In the genomic region with DNA sequence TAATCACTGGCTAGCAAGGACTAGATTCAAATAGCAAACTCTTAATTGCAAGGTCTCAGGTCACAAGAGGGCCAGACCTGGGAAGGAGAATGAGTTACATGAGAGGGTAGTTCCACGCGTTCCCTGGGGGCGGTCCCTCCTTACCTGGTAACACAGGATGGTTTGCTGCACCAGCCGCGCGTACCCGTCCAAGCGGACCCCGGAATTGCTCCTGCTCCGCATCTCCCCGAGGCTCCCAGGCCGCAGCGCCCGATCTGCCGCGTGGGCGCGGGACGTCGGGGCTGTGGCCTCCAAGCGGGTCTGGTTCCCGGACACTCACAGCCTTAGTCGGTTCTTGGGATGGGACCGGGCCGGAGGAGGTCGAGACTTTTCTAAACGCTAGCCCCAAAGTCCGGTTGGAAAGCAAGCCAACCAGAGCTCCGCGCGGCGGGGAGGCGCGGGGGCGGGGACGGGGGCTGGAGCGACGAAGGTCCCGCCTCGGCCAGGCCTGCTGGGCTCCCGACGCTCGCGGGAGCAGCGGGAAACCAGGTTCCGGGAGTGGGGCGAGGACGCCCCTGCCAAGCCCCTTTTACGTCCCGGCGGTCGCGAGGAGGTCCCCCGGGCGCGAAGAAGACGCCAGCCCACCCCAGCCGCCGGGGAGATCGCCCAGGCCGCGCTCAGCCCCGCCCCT, we compare ENCODE assay signal across 8 cellular contexts. TPM values are rescaled to one million over a fixed set of nuclear protein-coding genes. Genes with fewer than 3 reads are reported as not detected.
A peak's percentile ranks its signal among the peaks of the same experiment; 100 is the strongest.
DNase-seq lines count a peak whose midpoint lies in the region; ATAC-seq, FAIRE-seq and TF ChIP-seq lines count a peak whose summit lies in the region.

A gene with protein sequence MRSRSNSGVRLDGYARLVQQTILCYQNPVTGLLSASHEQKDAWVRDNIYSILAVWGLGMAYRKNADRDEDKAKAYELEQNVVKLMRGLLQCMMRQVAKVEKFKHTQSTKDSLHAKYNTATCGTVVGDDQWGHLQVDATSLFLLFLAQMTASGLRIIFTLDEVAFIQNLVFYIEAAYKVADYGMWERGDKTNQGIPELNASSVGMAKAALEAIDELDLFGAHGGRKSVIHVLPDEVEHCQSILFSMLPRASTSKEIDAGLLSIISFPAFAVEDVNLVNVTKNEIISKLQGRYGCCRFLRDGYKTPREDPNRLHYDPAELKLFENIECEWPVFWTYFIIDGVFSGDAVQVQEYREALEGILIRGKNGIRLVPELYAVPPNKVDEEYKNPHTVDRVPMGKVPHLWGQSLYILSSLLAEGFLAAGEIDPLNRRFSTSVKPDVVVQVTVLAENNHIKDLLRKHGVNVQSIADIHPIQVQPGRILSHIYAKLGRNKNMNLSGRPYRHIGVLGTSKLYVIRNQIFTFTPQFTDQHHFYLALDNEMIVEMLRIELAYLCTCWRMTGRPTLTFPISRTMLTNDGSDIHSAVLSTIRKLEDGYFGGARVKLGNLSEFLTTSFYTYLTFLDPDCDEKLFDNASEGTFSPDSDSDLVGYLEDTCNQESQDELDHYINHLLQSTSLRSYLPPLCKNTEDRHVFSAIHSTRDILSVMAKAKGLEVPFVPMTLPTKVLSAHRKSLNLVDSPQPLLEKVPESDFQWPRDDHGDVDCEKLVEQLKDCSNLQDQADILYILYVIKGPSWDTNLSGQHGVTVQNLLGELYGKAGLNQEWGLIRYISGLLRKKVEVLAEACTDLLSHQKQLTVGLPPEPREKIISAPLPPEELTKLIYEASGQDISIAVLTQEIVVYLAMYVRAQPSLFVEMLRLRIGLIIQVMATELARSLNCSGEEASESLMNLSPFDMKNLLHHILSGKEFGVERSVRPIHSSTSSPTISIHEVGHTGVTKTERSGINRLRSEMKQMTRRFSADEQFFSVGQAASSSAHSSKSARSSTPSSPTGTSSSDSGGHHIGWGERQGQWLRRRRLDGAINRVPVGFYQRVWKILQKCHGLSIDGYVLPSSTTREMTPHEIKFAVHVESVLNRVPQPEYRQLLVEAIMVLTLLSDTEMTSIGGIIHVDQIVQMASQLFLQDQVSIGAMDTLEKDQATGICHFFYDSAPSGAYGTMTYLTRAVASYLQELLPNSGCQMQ (minus strand): TSS at position 404 of the 670 bp plus-strand sequence. CDS start 182 bp downstream, at position 222.

- peaks cover 9% of the 10 kb centered on the region for H3K4me1 ChIP-seq in osteoblast (ENCODE audit: insufficient read depth, low read length)

- no peaks in the 10 kb centered on the region for H4K20me1 ChIP-seq in osteoblast (ENCODE audit: insufficient read depth, low read length)

- TF ChIP-seq CTCF in glutamatergic neuron (IDR thresholded peaks at IDR 0.05; ENCODE audit: partially characterized antibody, unreplicated experiment) (no peak), osteoblast (IDR thresholded peaks at IDR 0.05; ENCODE audit: extremely low read depth, low read depth, low read length) (no peak)

- H3K27me3 Mint-ChIP-seq in glutamatergic neuron (ENCODE audit: unreplicated experiment): peaks cover 2% of the 10 kb centered on the region

- no peak for FAIRE-seq in urothelium cell line (lab: Jason Lieb, UNC)

- H2AFZ ChIP-seq in osteoblast (ENCODE audit: low read length): peak within 1 kb of the TSS; percentile 88

- H3K36me3 Mint-ChIP-seq in glutamatergic neuron (ENCODE audit: unreplicated experiment): no peaks in the 10 kb centered on the region

- H3K36me3 ChIP-seq in osteoblast (ENCODE audit: insufficient read depth, low read length): no peaks in the 10 kb centered on the region

- no peak within 1 kb of the TSS for H3K27ac Mint-ChIP-seq in glutamatergic neuron (ENCODE audit: unreplicated experiment)

- H3K4me3 Mint-ChIP-seq in glutamatergic neuron (ENCODE audit: unreplicated experiment): peak within 1 kb of the TSS; percentile 80

- peaks cover 22% of the 10 kb centered on the region for H3K79me2 ChIP-seq in osteoblast (ENCODE audit: insufficient read depth, low read length)

- peak within 1 kb of the TSS; percentile 54 for H3K27ac ChIP-seq in osteoblast (ENCODE audit: low read depth, low read length)

- no peaks in the 10 kb centered on the region for H3K27me3 ChIP-seq in osteoblast (ENCODE audit: insufficient read depth, low read length)

- DNase-seq in activated gamma-delta T cell (lab: John Stamatoyannopoulos, UW) (peak; percentile 26), activated gamma-delta T cell treated with Interleukin-2 at 50 U/mL for 16 hours (no peak), NCI-H69 (lab: John Stamatoyannopoulos, UW) (peak; percentile 77), glutamatergic neuron (peak; percentile 31), osteoblast (ENCODE audit: insufficient read length, low spot score, missing footprints) (peak; percentile 90), urothelium cell line (ENCODE audit: low spot score) (peak; percentile 3)
- DNase-seq in activated naive CD4-positive, alpha-beta T cell treated with anti-CD3 and anti-CD28 coated beads, Interleukin-2, amount 50 U/mL, for 16 hours: peak; percentile 21

- peak; percentile 37 for ATAC-seq in HG02884 (IDR thresholded peaks at IDR 0.05; ENCODE audit: unreplicated experiment)

- peaks cover 4% of the 10 kb centered on the region for H3K9me3 Mint-ChIP-seq in glutamatergic neuron (ENCODE audit: unreplicated experiment)

- peak within 1 kb of the TSS; percentile 84 for H3K4me2 ChIP-seq in osteoblast (ENCODE audit: insufficient read depth, low read length)

- no peaks in the 10 kb centered on the region for H3K4me1 Mint-ChIP-seq in glutamatergic neuron (ENCODE audit: low read depth, unreplicated experiment)

- H3K9me3 ChIP-seq in osteoblast (ENCODE audit: low read depth, low read length): no peaks in the 10 kb centered on the region

- H3K4me3 ChIP-seq in osteoblast (ENCODE audit: insufficient read depth, low read length): peak within 1 kb of the TSS; percentile 79

RNA-seq across cellular contexts. Expression of the gene that starts here (rescaled TPM):
- total RNA-seq in glutamatergic neuron (ENCODE audit: unreplicated experiment): 13.2 TPM
- total RNA-seq in osteoblast: 10.9 and 13.8 TPM in 2 replicates
